ENCODE assay signal across 36 cellular contexts in the genomic region with DNA sequence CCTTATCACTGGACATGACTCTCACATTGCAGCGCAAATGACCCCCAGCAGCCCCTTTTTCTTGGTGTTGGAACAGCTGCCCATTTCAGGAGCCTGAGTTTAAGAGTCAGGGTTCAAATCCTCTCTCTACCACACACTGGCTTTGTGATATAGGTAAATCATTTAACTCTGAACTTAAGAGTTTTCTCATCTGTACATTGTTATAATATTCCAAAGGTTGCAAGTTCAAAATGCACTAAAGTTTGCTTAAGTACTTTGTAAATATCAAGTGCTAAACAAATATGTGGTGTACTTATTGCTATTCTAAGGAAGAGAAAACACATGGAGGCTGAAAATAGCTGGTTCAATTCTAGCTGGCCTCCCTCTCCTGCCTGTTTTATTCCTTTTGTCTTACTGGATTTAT. TPM values are rescaled to one million over a fixed set of nuclear protein-coding genes. Genes with fewer than 3 reads are reported as not detected.
"Had no signal": no experiment of that assay in that cellular context is flagged by ENCODE, and none has a peak within 500 bp of the region (broad histone marks: within the 10 kb centered on the region; RNA-seq: fewer than 3 reads in every experiment).

No MANE protein-coding gene starts in this region.

- H3K9ac ChIP-seq: SK-N-SH had no signal

- ATAC-seq: activated CD8-positive, alpha-beta T cell treated with anti-CD3 and anti-CD28 coated beads for 36 hours; PC-3; T-cell had no signal

- H3K27me3 ChIP-seq: ascending aorta, Peyer's patch, SJSA1 had no signal

- H3K27ac ChIP-seq: ascending aorta, cardiac muscle cell, Peyer's patch, SJSA1, WERI-Rb-1 had no signal

- H3K4me1 ChIP-seq: ascending aorta, Peyer's patch, SJSA1 had no signal

- H3K36me3 ChIP-seq: ascending aorta, cardiac muscle cell, SJSA1, WERI-Rb-1 had no signal

- H3K9me3 ChIP-seq: ascending aorta, Peyer's patch, SJSA1, SK-N-SH had no signal

- DNase-seq: activated CD4-positive, alpha-beta T cell treated with anti-CD3 and anti-CD28 coated beads, Interleukin-2, amount 10 ng/mL, durations not matched to agents 24 days and 14 days; activated CD4-positive, alpha-beta T cell treated with anti-CD3 and anti-CD28 coated beads, Interleukin-2, amount 50 U/mL, for 4 hours; activated CD4-positive, CD25-positive, alpha-beta regulatory T cell; activated CD8-positive, alpha-beta T cell treated with anti-CD3 and anti-CD28 coated beads for 36 hours; activated gamma-delta T cell; activated naive CD4-positive, alpha-beta T cell treated with Interleukin-2 at 50 U/mL for 16 hours; activated naive CD8-positive, alpha-beta T cell treated with anti-CD3 and anti-CD28 coated beads, Interleukin-2, amount 10 ng/mL, durations not matched to agents 7 days and 5 days; activated T-cell treated with anti-CD3 and anti-CD28 coated beads, Interleukin-2, amount 50 U/mL, for 1 hour; amygdala; KG1; MM.1S; MV-4-11; NCI-H1092; NCI-H1436 treated with DMSO at 0.1 percent for 48 hours; NCI-H1694 treated with DMSO at 0.1 percent for 48 hours; NCI-H2029; NCI-H510A; NCI-H526; NCI-H748 treated with DMSO at 0.1 percent for 48 hours; NK-92 treated with Interleukin-12 subunit alpha and Interleukin-12 subunit beta, amount 100 ng/mL, for 24 hours; PC-3; Peyer's patch; RPMI8226; SHP77 treated with DMSO at 0.1 percent for 48 hours; SK-N-SH; T-cell; T-helper 2 cell; T-helper 9 cell; WERI-Rb-1 had no signal

- H3K4me3 ChIP-seq: ascending aorta, cardiac muscle cell, Peyer's patch, SJSA1 had no signal

- H3K4me2 ChIP-seq: SK-N-SH had no signal

RNA-seq across cellular contexts. Expression of a gene that starts 39.3 kb away (rescaled TPM):
- total RNA-seq: activated CD4-positive, alpha-beta T cell treated with anti-CD3 and anti-CD28 coated beads, Interleukin-2, amount 10 ng/mL, durations not matched to agents 24 days and 14 days; activated CD8-positive, alpha-beta memory T cell treated with anti-CD3 and anti-CD28 coated beads for 36 hours; activated CD8-positive, alpha-beta T cell treated with anti-CD3 and anti-CD28 coated beads for 36 hours; activated naive CD8-positive, alpha-beta T cell treated with anti-CD3 and anti-CD28 coated beads, Interleukin-2, amount 10 ng/mL, durations not matched to agents 7 days and 5 days; activated T-helper 2 cell treated with anti-CD3 and anti-CD28 coated beads, Interferon-gamma antibody, Interleukin-2, Interleukin-4, amounts not matched to agents 10 μg/mL and 5 μg/mL and 100 μg/mL, durations not matched to agents 14 hours and 24 hours and 36 hours; ascending aorta; cardiac muscle cell; LHCN-M2; PC-3; Peyer's patch; SJSA1; T-cell had no signal
- polyA plus RNA-seq: adipose tissue, cardiac muscle cell, SK-N-SH had no signal
